9 cellular contexts compared by ENCODE assay signal in genomic region chr10:129959544-129960492, GRCh38. TPM values are rescaled to one million over a fixed set of nuclear protein-coding genes. Genes with fewer than 3 reads are reported as not detected.
A peak's percentile ranks its signal among the peaks of the same experiment; 100 is the strongest.
DNase-seq lines count a peak whose midpoint lies in the region; ATAC-seq and TF ChIP-seq lines count a peak whose summit lies in the region.
"Had no signal": no experiment of that assay in that cellular context is flagged by ENCODE, and none has a peak within 500 bp of the region (broad histone marks: within the 10 kb centered on the region; RNA-seq: fewer than 3 reads in every experiment).

No MANE protein-coding gene starts in this region.

- intact Hi-C loops in naive thymus-derived CD4-positive, alpha-beta T cell (cut with micrococcal nuclease) = loop anchor here in 1 of 2 donors (5.0 kb wide), 2 partner anchors 152 to 928 kb away; partner anchors contain the start of gene C10orf143
- intact Hi-C loops in tibial artery (cut with DNase I; ENCODE audit: low total_unique reads) = loop anchor here (10.0 kb wide), 1 partner anchor 495 kb away; the partner anchor contains the start of gene MGMT

- H3K27me3 Mint-ChIP-seq in activated naive CD4-positive, alpha-beta T cell treated with anti-CD3 and anti-CD28 coated beads, Interleukin-2, amount 10 ng/mL, durations not matched to agents 7 days and 5 days = peaks cover 88% of the 10 kb centered on the region
- peaks cover 66 to 76% (median 72%) of the 10 kb centered on the region in 5 donors for H3K27me3 Mint-ChIP-seq in naive thymus-derived CD4-positive, alpha-beta T cell

- no peak for DNase-seq in activated naive CD4-positive, alpha-beta T cell treated with anti-CD3 and anti-CD28 coated beads, Interleukin-2, amount 10 ng/mL, durations not matched to agents 7 days and 5 days
- DNase-seq in activated naive CD4-positive, alpha-beta T cell (lab: John Stamatoyannopoulos, UW) = no peak
- DNase-seq in ecto neural progenitor cell (ENCODE audit: low spot score) (peak; percentile 56), tibial artery (peak in 1 of 2 donors; percentile 62), SKM-1 treated with dmso at 0.1 percent for 144 hours (lab: John Stamatoyannopoulos, UW; ENCODE audit: unreplicated experiment) (no peak)
- DNase-seq in naive thymus-derived CD4-positive, alpha-beta T cell = no peak

- H3K4me3 Mint-ChIP-seq in activated naive CD4-positive, alpha-beta T cell treated with anti-CD3 and anti-CD28 coated beads, Interleukin-2, amount 10 ng/mL, durations not matched to agents 7 days and 5 days = peak overlapping the region; percentile 23
- peak overlapping the region in 8 of 10 donors; percentile 38 to 75 (median 66) for H3K4me3 Mint-ChIP-seq in naive thymus-derived CD4-positive, alpha-beta T cell

- no peaks in the 10 kb centered on the region for H3K9me3 Mint-ChIP-seq in activated naive CD4-positive, alpha-beta T cell treated with anti-CD3 and anti-CD28 coated beads, Interleukin-2, amount 10 ng/mL, durations not matched to agents 7 days and 5 days
- peaks cover 0 to 38% (median 10%) of the 10 kb centered on the region in 11 donors for H3K9me3 Mint-ChIP-seq in naive thymus-derived CD4-positive, alpha-beta T cell
- H3K9me3 Mint-ChIP-seq: activated naive CD4-positive, alpha-beta T cell treated with anti-CD3 and anti-CD28 coated beads, Interleukin-2, amount 50 U/mL, for 72 hours had no signal

- H3K36me3 ChIP-seq in naive thymus-derived CD4-positive, alpha-beta T cell (ENCODE audit: control insufficient read depth in 2 of 3, insufficient read depth in 3 of 3, low read length in 3 of 3) = no peaks in the 10 kb centered on the region
- no peaks in the 10 kb centered on the region for H3K36me3 ChIP-seq in tibial artery

- peaks cover 7 to 17% of the 10 kb centered on the region in 2 donors for H3K4me1 ChIP-seq in naive thymus-derived CD4-positive, alpha-beta T cell (ENCODE audit: control insufficient read depth in 2 of 2, insufficient read depth in 2 of 2, low read length in 2 of 2)
- H3K4me1 ChIP-seq in tibial artery = peaks cover 0 to 38% (median 25%) of the 10 kb centered on the region in 4 donors

- POLR2A ChIA-PET in naive thymus-derived CD4-positive, alpha-beta T cell (lab: Charles Lee) = no interaction called here

- no peak for ATAC-seq in naive thymus-derived CD4-positive, alpha-beta T cell
- no peak for ATAC-seq in HG02885 (IDR thresholded peaks at IDR 0.05; ENCODE audit: poor library complexity, unreplicated experiment)
- no peak for ATAC-seq in esophagus mucosa

- peaks cover 0 to 46% of the 10 kb centered on the region in 2 donors for H3K27me3 ChIP-seq in naive thymus-derived CD4-positive, alpha-beta T cell (ENCODE audit: control insufficient read depth in 2 of 2, insufficient read depth in 2 of 2, low read length in 2 of 2)
- H3K27me3 ChIP-seq in tibial artery = peaks cover 0 to 49% of the 10 kb centered on the region in 2 donors

- TF ChIP-seq CTCF in tibial artery (IDR thresholded peaks at IDR 0.05) = no peak

- peaks cover 19% of the 10 kb centered on the region for H3K4me1 Mint-ChIP-seq in activated naive CD4-positive, alpha-beta T cell treated with anti-CD3 and anti-CD28 coated beads, Interleukin-2, amount 10 ng/mL, durations not matched to agents 7 days and 5 days
- H3K4me1 Mint-ChIP-seq in naive thymus-derived CD4-positive, alpha-beta T cell = peaks cover 10 to 42% (median 37%) of the 10 kb centered on the region in 7 donors

- H3K4me3 ChIP-seq in naive thymus-derived CD4-positive, alpha-beta T cell (ENCODE audit: low read length) = no peak overlapping the region
- H3K4me3 ChIP-seq in tibial artery = peak overlapping the region; percentile 39 to 44

- peaks cover 0 to 5% (median 0%) of the 10 kb centered on the region in 3 experiments for H3K9me3 ChIP-seq in naive thymus-derived CD4-positive, alpha-beta T cell (ENCODE audit: control insufficient read depth in 2 of 3, low read length in 3 of 3)
- H3K9me3 ChIP-seq in tibial artery = no peaks in the 10 kb centered on the region

- H3K27ac ChIP-seq in naive thymus-derived CD4-positive, alpha-beta T cell (ENCODE audit: low read depth, low read length) = no peak overlapping the region
- peak overlapping the region; percentile 11 to 19 for H3K27ac ChIP-seq in tibial artery

- H3K36me3 Mint-ChIP-seq in activated naive CD4-positive, alpha-beta T cell treated with anti-CD3 and anti-CD28 coated beads, Interleukin-2, amount 10 ng/mL, durations not matched to agents 7 days and 5 days = peaks cover 9% of the 10 kb centered on the region
- H3K36me3 Mint-ChIP-seq in naive thymus-derived CD4-positive, alpha-beta T cell = peaks cover 0 to 5% (median 0%) of the 10 kb centered on the region in 5 donors

- CTCF ChIA-PET in activated naive CD4-positive, alpha-beta T cell treated with anti-CD3 and anti-CD28 coated beads, Interleukin-2, amount 10 ng/mL, durations not matched to agents 7 days and 5 days (lab: Charles Lee) = no interaction called here
- CTCF ChIA-PET in naive thymus-derived CD4-positive, alpha-beta T cell (lab: Charles Lee) = no interaction called here

- peak overlapping the region; percentile 62 for H3K27ac Mint-ChIP-seq in activated naive CD4-positive, alpha-beta T cell treated with anti-CD3 and anti-CD28 coated beads, Interleukin-2, amount 10 ng/mL, durations not matched to agents 7 days and 5 days
- H3K27ac Mint-ChIP-seq in naive thymus-derived CD4-positive, alpha-beta T cell = peak overlapping the region in 3 of 9 donors; percentile 45 to 77 (median 64)

RNA-seq across cellular contexts. Expression of gene EBF3, which starts 4.3 kb away (rescaled TPM):
- total RNA-seq in naive thymus-derived CD4-positive, alpha-beta T cell = not detected
- not detected for polyA plus RNA-seq in naive thymus-derived CD4-positive, alpha-beta T cell
- 0.44 TPM for total RNA-seq in esophagus mucosa
- total RNA-seq: activated naive CD4-positive, alpha-beta T cell treated with anti-CD3 and anti-CD28 coated beads, Interleukin-2, amount 50 U/mL, for 72 hours had no signal
